In genomic region chr6:70281923-70282902, GRCh38 we compare ENCODE assay signal across 15 cellular contexts. TPM values are rescaled to one million over a fixed set of nuclear protein-coding genes. Genes with fewer than 3 reads are reported as not detected.
DNase-seq lines count a peak whose midpoint lies in the region; ATAC-seq and TF ChIP-seq lines count a peak whose summit lies in the region.
"Had no signal": no experiment of that assay in that cellular context is flagged by ENCODE, and none has a peak within 500 bp of the region (broad histone marks: within the 10 kb centered on the region; RNA-seq: fewer than 3 reads in every experiment).

No MANE protein-coding gene starts in this region.

- H3K27ac ChIP-seq in heart left ventricle (peak overlapping the region in 1 of 12 donors; percentile 1), tibial nerve (no peak overlapping the region)

- 9 to 11% (median 9%) methylated on average over 33 to 46 of the region's 46 CpGs for WGBS in heart left ventricle, 4 donors
- 7% methylated on average over 44 to 46 of the region's 46 CpGs for WGBS in tibial nerve, 2 donors

- ATAC-seq in heart left ventricle (peak in 3 of 4 donors; percentile 61 to 84 (median 81)), mucosa of descending colon (peak; percentile 17), HG02798 (IDR thresholded peaks at IDR 0.05; ENCODE audit: poor library complexity, unreplicated experiment) (no peak), HG03159 (IDR thresholded peaks at IDR 0.05; ENCODE audit: unreplicated experiment) (no peak)

- no peaks in the 10 kb centered on the region for H3K36me3 ChIP-seq in heart left ventricle
- no peaks in the 10 kb centered on the region for H3K36me3 ChIP-seq in mucosa of descending colon (ENCODE audit: low read depth)
- H3K36me3 ChIP-seq in tibial nerve, result no peaks in the 10 kb centered on the region

- no peak for TF ChIP-seq CTCF in heart left ventricle (IDR thresholded peaks at IDR 0.05)
- TF ChIP-seq CTCF in mucosa of descending colon (IDR thresholded peaks at IDR 0.05), result no peak
- TF ChIP-seq CTCF in tibial nerve (IDR thresholded peaks at IDR 0.05), result no peak

- H3K4me1 ChIP-seq in heart left ventricle (peaks cover 0 to 19% (median 6%) of the 10 kb centered on the region in 12 donors), mucosa of descending colon (ENCODE audit: low read depth) (peaks cover 5% of the 10 kb centered on the region), tibial nerve (peaks cover 0 to 17% (median 0%) of the 10 kb centered on the region in 4 donors)

- H3K4me3 ChIP-seq in heart left ventricle (peak overlapping the region in 10 of 12 donors; percentile 10 to 43 (median 34)), mucosa of descending colon (no peak overlapping the region), tibial nerve (peak overlapping the region; percentile 16 to 48 (median 19))

- H3K9me3 ChIP-seq in heart left ventricle (no peaks in the 10 kb centered on the region), mucosa of descending colon (no peaks in the 10 kb centered on the region), tibial nerve (no peaks in the 10 kb centered on the region)

- intact Hi-C loops in heart left ventricle (cut with DNase I), result loop anchor here in 3 of 10 donors (10.0 kb wide), 1 partner anchor 57 kb away; no protein-coding TSS in a partner anchor
- intact Hi-C loops in mucosa of descending colon (cut with DNase I, micrococcal nuclease), result no loop called here

- TF ChIP-seq EP300 in tibial nerve (IDR thresholded peaks at IDR 0.05), result no peak

- DNase-seq in DMS53 (lab: John Stamatoyannopoulos, UW), result peak; percentile 74
- DNase-seq in DMS53 treated with DMSO at 0.1 percent for 48 hours (lab: John Stamatoyannopoulos, UW; ENCODE audit: unreplicated experiment), result no peak
- peak in 4 of 5 donors; percentile 50 to 65 (median 54) for DNase-seq in heart left ventricle
- DNase-seq in mucosa of descending colon, result no peak
- no peak for DNase-seq in tibial nerve (ENCODE audit: low spot score in 2 of 2)
- DNase-seq in stimulated activated naive CD4-positive, alpha-beta T cell treated with Interleukin-2 at 50 U/mL for 16 hours (lab: John Stamatoyannopoulos, UW), result no peak
- DNase-seq: 8988T; activated CD4-positive, alpha-beta T cell treated with anti-CD3 and anti-CD28 coated beads, Interleukin-2, amount 50 U/mL, for 4 hours; activated naive CD4-positive, alpha-beta T cell treated with anti-CD3 and anti-CD28 coated beads, Interleukin-2, amount 50 U/mL, for 16 hours; NCI-H1105; NCI-H69; SW 1271 had no signal

- no peak for TF ChIP-seq POLR2A in heart left ventricle (IDR thresholded peaks at IDR 0.05)
- TF ChIP-seq POLR2A in tibial nerve (IDR thresholded peaks at IDR 0.05), result no peak

- H3K27me3 ChIP-seq in heart left ventricle, result peaks cover 0 to 37% (median 13%) of the 10 kb centered on the region in 9 donors
- peaks cover 0 to 28% of the 10 kb centered on the region in 2 donors for H3K27me3 ChIP-seq in tibial nerve

RNA-seq across cellular contexts. Expression of gene COL9A1, which starts 20.7 kb away (rescaled TPM):
- 1 to 10 TPM in 2 of 9 donors, under 1 TPM in 5, not detected in 2; 0.09 to 1.7 (median 0.56) TPM for total RNA-seq in heart left ventricle
- polyA plus RNA-seq in heart left ventricle, result under 1 TPM; 0.18 to 0.27 TPM
- total RNA-seq in mucosa of descending colon, result 1 to 10 TPM in 1 of 3 donors, under 1 TPM in 2; 0.32 to 1.8 (median 0.96) TPM
- total RNA-seq in tibial nerve, result 1 to 10 TPM in 2 of 4 donors, under 1 TPM in 1, not detected in 1; 0.66 to 2.3 (median 1.2) TPM
- total RNA-seq: myocyte had no signal

Comparison
In these comparisons a context has a peak if more than half of its experiments do, and no peak if none do; other contexts are left out.
1. DNase-seq: peak in DMS53 (single experiment) and heart left ventricle (4 of 5); none in DMS53 treated with DMSO at 0.1 percent for 48 hours (single experiment), mucosa of descending colon (0 of 3), tibial nerve (0 of 2) and stimulated activated naive CD4-positive, alpha-beta T cell treated with Interleukin-2 at 50 U/mL for 16 hours (single experiment).
2. ATAC-seq: peak in heart left ventricle (3 of 4) and mucosa of descending colon (single experiment); none in HG02798 (single experiment) and HG03159 (single experiment).